10 cellular contexts compared by ENCODE assay signal in genomic region chr6:3438190-3439167, GRCh38. TPM values are rescaled to one million over a fixed set of nuclear protein-coding genes. Genes with fewer than 3 reads are reported as not detected.
DNase-seq lines count a peak whose midpoint lies in the region; ATAC-seq and TF ChIP-seq lines count a peak whose summit lies in the region.
"Had no signal": no experiment of that assay in that cellular context is flagged by ENCODE, and none has a peak within 500 bp of the region (broad histone marks: within the 10 kb centered on the region; RNA-seq: fewer than 3 reads in every experiment).

No MANE protein-coding gene starts in this region.

- H3K27ac Mint-ChIP-seq in endothelial cell (ENCODE audit: unreplicated experiment) (peak overlapping the region; percentile 41), progenitor cell of endocrine pancreas (no peak overlapping the region)
- H3K27ac Mint-ChIP-seq: T-helper 2 cell treated with Interferon-gamma antibody and Interleukin-4, amounts not matched to agents 5 μg/mL and 100 μg/mL, for 36 hours had no signal

- peaks cover 32% of the 10 kb centered on the region for H3K36me3 Mint-ChIP-seq in endothelial cell (ENCODE audit: low read depth, unreplicated experiment)
- H3K36me3 Mint-ChIP-seq in progenitor cell of endocrine pancreas (ENCODE audit: insufficient read depth), result peaks cover 4% of the 10 kb centered on the region

- H3K4me3 Mint-ChIP-seq in endothelial cell (ENCODE audit: unreplicated experiment), result no peak overlapping the region
- no peak overlapping the region for H3K4me3 Mint-ChIP-seq in progenitor cell of endocrine pancreas (ENCODE audit: low read depth)
- H3K4me3 Mint-ChIP-seq: T-helper 2 cell treated with Interferon-gamma antibody and Interleukin-4, amounts not matched to agents 5 μg/mL and 100 μg/mL, for 36 hours had no signal

- no peaks in the 10 kb centered on the region for H3K9me3 ChIP-seq in psoas muscle
- H3K9me3 ChIP-seq: upper lobe of left lung had no signal

- intact Hi-C loops in psoas muscle (cut with DNase I), result no loop called here

- 36 to 51% (median 45%) methylated on average over 26 of the region's 26 CpGs for WGBS in psoas muscle, 3 donors

- H3K9me3 Mint-ChIP-seq in endothelial cell (ENCODE audit: unreplicated experiment) (no peaks in the 10 kb centered on the region), progenitor cell of endocrine pancreas (ENCODE audit: low read depth) (peaks cover 3% of the 10 kb centered on the region)
- H3K9me3 Mint-ChIP-seq: T-helper 2 cell treated with Interferon-gamma antibody and Interleukin-4, amounts not matched to agents 5 μg/mL and 100 μg/mL, for 36 hours had no signal

- DNase-seq in GM04504 (ENCODE audit: low read depth) (peak; percentile 21), NCI-H446 treated with DMSO at 0.1 percent for 48 hours (lab: John Stamatoyannopoulos, UW) (peak; percentile 18), endothelial cell (ENCODE audit: low spot score) (no peak), psoas muscle (peak; percentile 48 to 78), progenitor cell of endocrine pancreas (ENCODE audit: low spot score, unreplicated experiment) (no peak), iPS-NIHi7 (ENCODE audit: extremely low spot score) (no peak)
- DNase-seq: upper lobe of left lung had no signal

- no peaks in the 10 kb centered on the region for H3K36me3 ChIP-seq in psoas muscle (ENCODE audit: insufficient read depth in 1 of 2, low read depth in 1 of 2)
- H3K36me3 ChIP-seq: upper lobe of left lung had no signal

- H3K27me3 ChIP-seq in psoas muscle (ENCODE audit: insufficient read depth in 3 of 3, low read length in 2 of 3), result no peaks in the 10 kb centered on the region
- H3K27me3 ChIP-seq: upper lobe of left lung had no signal

- H3K27ac ChIP-seq in psoas muscle, result peak overlapping the region; percentile 76
- H3K27ac ChIP-seq: upper lobe of left lung had no signal

- ATAC-seq in psoas muscle (peak; percentile 89 to 96 (median 95)), HG02763 (IDR thresholded peaks at IDR 0.05; ENCODE audit: unreplicated experiment) (no peak), HG03457 (IDR thresholded peaks at IDR 0.05; ENCODE audit: unreplicated experiment) (no peak)

- no peak for TF ChIP-seq CTCF in endothelial cell (IDR thresholded peaks at IDR 0.05; ENCODE audit: unreplicated experiment)
- no peak for TF ChIP-seq CTCF in psoas muscle (IDR thresholded peaks at IDR 0.05)
- TF ChIP-seq CTCF in progenitor cell of endocrine pancreas (IDR thresholded peaks at IDR 0.05; ENCODE audit: unreplicated experiment), result no peak

- peaks cover 13% of the 10 kb centered on the region for H3K4me1 ChIP-seq in psoas muscle

- H3K4me3 ChIP-seq in psoas muscle, result no peak overlapping the region
- H3K4me3 ChIP-seq: upper lobe of left lung had no signal

- H3K27me3 Mint-ChIP-seq in endothelial cell (ENCODE audit: unreplicated experiment) (peaks cover 5% of the 10 kb centered on the region), progenitor cell of endocrine pancreas (peaks cover 3% of the 10 kb centered on the region)

- H3K4me1 Mint-ChIP-seq in endothelial cell (ENCODE audit: unreplicated experiment), result peaks cover 7% of the 10 kb centered on the region
- H3K4me1 Mint-ChIP-seq in progenitor cell of endocrine pancreas (ENCODE audit: low read depth), result peaks cover 3% of the 10 kb centered on the region

RNA-seq across cellular contexts. Expression of gene SLC22A23, which starts 18.4 kb away (rescaled TPM):
- total RNA-seq in endothelial cell (ENCODE audit: unreplicated experiment) (72.7 TPM), psoas muscle (10 to 100 TPM in 3 of 4 donors, 1 to 10 TPM in 1; 8.7 to 13.7 (median 13.2) TPM), progenitor cell of endocrine pancreas (17.1 and 19.4 TPM in 2 replicates)
- 1 to 10 TPM; 4.6 to 7.8 (median 5.1) TPM for polyA plus RNA-seq in psoas muscle

Comparison
In these comparisons a context has a peak if more than half of its experiments do, and no peak if none do; other contexts are left out.
1. DNase-seq: peak in GM04504 (single experiment), NCI-H446 treated with DMSO at 0.1 percent for 48 hours (single experiment) and psoas muscle (2 of 2); none in endothelial cell (single experiment), progenitor cell of endocrine pancreas (single experiment) and iPS-NIHi7 (single experiment).
2. ATAC-seq: peak in psoas muscle (4 of 4); none in HG02763 (single experiment) and HG03457 (single experiment).